Comparison of ENCODE assay signal across 16 cellular contexts in genomic region chr3:65604863-65605526, GRCh38.
DNase-seq lines count a peak whose midpoint lies in the region; TF ChIP-seq lines count a peak whose summit lies in the region.
"Had no signal": no experiment of that assay in that cellular context is flagged by ENCODE, and none has a peak within 500 bp of the region (broad histone marks: within the 10 kb centered on the region; RNA-seq: fewer than 3 reads in every experiment).

No MANE protein-coding gene starts in this region.

- H3K36me3 ChIP-seq in effector memory CD4-positive, alpha-beta T cell (ENCODE audit: control insufficient read depth, insufficient read depth, low read length): no peaks in the 10 kb centered on the region
- H3K36me3 ChIP-seq: vagina had no signal

- H3K27me3 ChIP-seq in effector memory CD4-positive, alpha-beta T cell (replicated peaks; ENCODE audit: control insufficient read depth, insufficient read depth, low read length, poor library complexity, severe bottlenecking): no peaks in the 10 kb centered on the region
- H3K27me3 ChIP-seq: vagina had no signal

- H3K4me3 ChIP-seq in astrocyte of the spinal cord (ENCODE audit: low read depth, low read length) (no peak overlapping the region), foreskin fibroblast (ENCODE audit: low read depth in 1 of 2, low read length in 2 of 2) (no peak overlapping the region)
- no peak overlapping the region for H3K4me3 ChIP-seq in effector memory CD4-positive, alpha-beta T cell (ENCODE audit: insufficient read depth, low read depth, low read length, poor library complexity, severe bottlenecking)
- H3K4me3 ChIP-seq: coronary artery, vagina had no signal

- H3K4me1 ChIP-seq in effector memory CD4-positive, alpha-beta T cell (ENCODE audit: control insufficient read depth, insufficient read depth, low read length, poor library complexity, severe bottlenecking): no peaks in the 10 kb centered on the region

- no peaks in the 10 kb centered on the region for H3K9me3 ChIP-seq in effector memory CD4-positive, alpha-beta T cell (ENCODE audit: control insufficient read depth, low read length)
- H3K9me3 ChIP-seq: vagina had no signal

- in situ Hi-C loops in astrocyte of the spinal cord (cut with HindIII; ENCODE audit: low sequenced_read_pairs): no loop called here
- in situ Hi-C loops in ACHN (cut with HindIII; ENCODE audit: low pct_ligation_motif_present, low pct_unique_long_range_greater_than_20kb, low sequenced_read_pairs): no loop called here

- TF ChIP-seq CTCF in astrocyte of the spinal cord (IDR thresholded peaks at IDR 0.05; ENCODE audit: low read depth, low read length): no peak
- no peak for TF ChIP-seq CTCF in foreskin fibroblast (IDR thresholded peaks at IDR 0.05; ENCODE audit: low read depth, low read length)

- H3K27ac ChIP-seq in effector memory CD4-positive, alpha-beta T cell (ENCODE audit: insufficient read depth, low read length, poor library complexity, severe bottlenecking): no peak overlapping the region
- H3K27ac ChIP-seq: coronary artery, vagina had no signal

- DNase-seq in AG08396 (ENCODE audit: low spot score) (peak; percentile 21), HS-5 (ENCODE audit: low read depth) (peak; percentile 19), astrocyte of the spinal cord (ENCODE audit: low read depth, low spot score) (peak; percentile 69), foreskin fibroblast (peak; percentile 26 to 61), ACHN (no peak), LoVo (ENCODE audit: low spot score) (no peak)
- DNase-seq in effector memory CD4-positive, alpha-beta T cell: no peak
- no peak for DNase-seq in stimulated activated CD4-positive, alpha-beta T cell treated with anti-CD3 and anti-CD28 coated beads, Interleukin-12 subunit alpha, Interleukin-12 subunit beta, amount 100 ng/mL, for 4 hours
- DNase-seq: amniotic stem cell; GF-D8; Kasumi-1; naive thymus-derived CD4-positive, alpha-beta T cell; NCI-H1694; NCI-H524 had no signal

Comparison
In these comparisons a context has a peak if more than half of its experiments do, and no peak if none do; other contexts are left out.
1. DNase-seq: peak in AG08396 (single experiment), HS-5 (single experiment), astrocyte of the spinal cord (single experiment) and foreskin fibroblast (2 of 2); none in ACHN (single experiment), effector memory CD4-positive, alpha-beta T cell (0 of 3), LoVo (single experiment) and stimulated activated CD4-positive, alpha-beta T cell treated with anti-CD3 and anti-CD28 coated beads, Interleukin-12 subunit alpha, Interleukin-12 subunit beta, amount 100 ng/mL, for 4 hours (single experiment).